ENCODE assay signal across 1 cellular context in the genomic region with DNA sequence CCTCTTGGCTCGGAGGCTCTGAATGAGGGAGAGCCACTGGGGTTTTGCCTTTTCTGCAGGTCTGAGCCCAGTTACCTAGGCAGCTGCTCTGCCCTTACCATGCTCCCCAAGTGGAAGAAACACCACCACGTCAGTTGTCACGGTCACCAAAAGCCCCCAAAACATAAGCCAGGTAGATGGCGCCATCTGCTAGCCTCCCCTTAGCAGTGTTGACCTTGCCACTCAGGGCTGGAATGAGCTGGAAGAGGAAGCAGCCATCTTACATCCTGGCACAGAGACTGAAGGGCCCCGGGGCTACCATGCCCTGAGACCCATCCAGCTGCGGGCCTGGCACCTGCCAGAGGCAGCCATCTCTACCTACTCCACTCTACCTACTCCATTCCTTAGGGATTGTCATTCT.
TF ChIP-seq lines count a peak whose summit lies in the region.

No MANE protein-coding gene starts in this region.

TF ChIP-seq in HCT116, 20 proteins besides CTCF, POLR2A, EP300 and RAD21:
- TF ChIP-seq CBX3 (IDR thresholded peaks at IDR 0.05; ENCODE audit: low read depth) = no peak
- TF ChIP-seq, protein P1, sequence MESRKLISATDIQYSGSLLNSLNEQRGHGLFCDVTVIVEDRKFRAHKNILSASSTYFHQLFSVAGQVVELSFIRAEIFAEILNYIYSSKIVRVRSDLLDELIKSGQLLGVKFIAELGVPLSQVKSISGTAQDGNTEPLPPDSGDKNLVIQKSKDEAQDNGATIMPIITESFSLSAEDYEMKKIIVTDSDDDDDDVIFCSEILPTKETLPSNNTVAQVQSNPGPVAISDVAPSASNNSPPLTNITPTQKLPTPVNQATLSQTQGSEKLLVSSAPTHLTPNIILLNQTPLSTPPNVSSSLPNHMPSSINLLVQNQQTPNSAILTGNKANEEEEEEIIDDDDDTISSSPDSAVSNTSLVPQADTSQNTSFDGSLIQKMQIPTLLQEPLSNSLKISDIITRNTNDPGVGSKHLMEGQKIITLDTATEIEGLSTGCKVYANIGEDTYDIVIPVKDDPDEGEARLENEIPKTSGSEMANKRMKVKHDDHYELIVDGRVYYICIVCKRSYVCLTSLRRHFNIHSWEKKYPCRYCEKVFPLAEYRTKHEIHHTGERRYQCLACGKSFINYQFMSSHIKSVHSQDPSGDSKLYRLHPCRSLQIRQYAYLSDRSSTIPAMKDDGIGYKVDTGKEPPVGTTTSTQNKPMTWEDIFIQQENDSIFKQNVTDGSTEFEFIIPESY (IDR thresholded peaks at IDR 0.05; ENCODE audit: extremely low read depth, insufficient replicate concordance, low read length) = no peak
- TF ChIP-seq, protein P2, sequence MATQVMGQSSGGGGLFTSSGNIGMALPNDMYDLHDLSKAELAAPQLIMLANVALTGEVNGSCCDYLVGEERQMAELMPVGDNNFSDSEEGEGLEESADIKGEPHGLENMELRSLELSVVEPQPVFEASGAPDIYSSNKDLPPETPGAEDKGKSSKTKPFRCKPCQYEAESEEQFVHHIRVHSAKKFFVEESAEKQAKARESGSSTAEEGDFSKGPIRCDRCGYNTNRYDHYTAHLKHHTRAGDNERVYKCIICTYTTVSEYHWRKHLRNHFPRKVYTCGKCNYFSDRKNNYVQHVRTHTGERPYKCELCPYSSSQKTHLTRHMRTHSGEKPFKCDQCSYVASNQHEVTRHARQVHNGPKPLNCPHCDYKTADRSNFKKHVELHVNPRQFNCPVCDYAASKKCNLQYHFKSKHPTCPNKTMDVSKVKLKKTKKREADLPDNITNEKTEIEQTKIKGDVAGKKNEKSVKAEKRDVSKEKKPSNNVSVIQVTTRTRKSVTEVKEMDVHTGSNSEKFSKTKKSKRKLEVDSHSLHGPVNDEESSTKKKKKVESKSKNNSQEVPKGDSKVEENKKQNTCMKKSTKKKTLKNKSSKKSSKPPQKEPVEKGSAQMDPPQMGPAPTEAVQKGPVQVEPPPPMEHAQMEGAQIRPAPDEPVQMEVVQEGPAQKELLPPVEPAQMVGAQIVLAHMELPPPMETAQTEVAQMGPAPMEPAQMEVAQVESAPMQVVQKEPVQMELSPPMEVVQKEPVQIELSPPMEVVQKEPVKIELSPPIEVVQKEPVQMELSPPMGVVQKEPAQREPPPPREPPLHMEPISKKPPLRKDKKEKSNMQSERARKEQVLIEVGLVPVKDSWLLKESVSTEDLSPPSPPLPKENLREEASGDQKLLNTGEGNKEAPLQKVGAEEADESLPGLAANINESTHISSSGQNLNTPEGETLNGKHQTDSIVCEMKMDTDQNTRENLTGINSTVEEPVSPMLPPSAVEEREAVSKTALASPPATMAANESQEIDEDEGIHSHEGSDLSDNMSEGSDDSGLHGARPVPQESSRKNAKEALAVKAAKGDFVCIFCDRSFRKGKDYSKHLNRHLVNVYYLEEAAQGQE (IDR thresholded peaks at IDR 0.05; ENCODE audit: low read depth) = no peak
- no peak for TF ChIP-seq CEBPB (IDR thresholded peaks at IDR 0.05; ENCODE audit: low read depth)
- TF ChIP-seq ELF1 (IDR thresholded peaks at IDR 0.05; ENCODE audit: borderline replicate concordance, low read depth) = no peak
- no peak for TF ChIP-seq POLR2AphosphoS5 (IDR thresholded peaks at IDR 0.05; ENCODE audit: low read depth, low read length)
- no peak for TF ChIP-seq EGR1 (IDR thresholded peaks at IDR 0.05; ENCODE audit: low read depth)
- TF ChIP-seq ZNF274 (IDR thresholded peaks at IDR 0.05; ENCODE audit: low read depth, low read length) = no peak
- TF ChIP-seq ZFX (IDR thresholded peaks at IDR 0.05) = no peak
- no peak for TF ChIP-seq SIN3A (IDR thresholded peaks at IDR 0.05; ENCODE audit: low read depth)
- no peak for TF ChIP-seq TCF7L2 (IDR thresholded peaks at IDR 0.05; ENCODE audit: borderline replicate concordance, extremely low read depth, insufficient read depth, insufficient read length)
